ENCODE assay signal across 11 cellular contexts in the genomic region with DNA sequence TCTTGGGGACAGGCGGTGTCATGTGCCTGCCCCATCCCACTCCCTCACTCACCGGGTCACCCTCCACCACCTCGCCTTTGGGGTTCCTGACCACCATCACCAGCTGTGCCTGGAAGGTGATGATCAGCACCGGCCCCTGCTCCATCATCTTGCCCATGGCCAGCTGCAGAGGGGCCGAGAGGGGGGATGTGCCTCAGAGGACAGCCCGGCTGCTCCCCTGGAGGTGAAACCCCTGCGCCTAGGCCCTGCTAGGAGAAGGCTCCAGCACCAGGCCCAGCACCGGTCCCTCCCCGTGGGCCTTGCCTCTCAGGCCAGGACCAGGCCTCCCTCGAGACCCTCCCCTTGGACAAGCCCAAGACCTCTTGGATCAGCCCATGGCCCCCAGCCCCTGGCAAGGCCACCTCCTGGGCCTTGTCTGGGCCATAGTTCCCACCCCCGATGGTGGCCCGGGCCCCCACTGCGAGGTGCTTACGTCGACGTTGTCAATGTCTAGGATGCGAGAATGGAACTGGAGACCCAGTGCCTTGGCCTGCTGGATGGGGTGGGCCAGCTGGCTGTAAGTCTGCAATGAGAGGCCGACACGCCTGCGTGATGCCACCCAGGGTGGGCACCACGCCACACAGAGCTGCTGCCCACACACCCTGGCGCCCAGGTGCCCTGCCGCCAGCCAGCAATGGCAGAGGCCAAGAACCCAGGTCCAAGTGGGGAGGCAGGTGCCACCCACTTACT. TPM values are rescaled to one million over a fixed set of nuclear protein-coding genes. Genes with fewer than 3 reads are reported as not detected.
DNase-seq lines count a peak whose midpoint lies in the region; ATAC-seq, FAIRE-seq and TF ChIP-seq lines count a peak whose summit lies in the region.
"Had no signal": no experiment of that assay in that cellular context is flagged by ENCODE, and none has a peak within 500 bp of the region (broad histone marks: within the 10 kb centered on the region; RNA-seq: fewer than 3 reads in every experiment).

No MANE protein-coding gene starts in this region.

- peak overlapping the region; percentile 77 to 78 for H3K27ac ChIP-seq in right atrium auricular region

- no peak for FAIRE-seq in GM12891 (lab: Jason Lieb, UNC)
- FAIRE-seq: TTC549 had no signal

- H3K4me3 ChIP-seq in right atrium auricular region (no peak overlapping the region), skeletal muscle satellite cell (ENCODE audit: low read length) (no peak overlapping the region)

- H3K36me3 ChIP-seq in right atrium auricular region (peaks cover 29% of the 10 kb centered on the region), skeletal muscle satellite cell (ENCODE audit: insufficient read depth, low read length) (peaks cover 35% of the 10 kb centered on the region)

- no peaks in the 10 kb centered on the region for H3K9me3 Mint-ChIP-seq in activated T-helper 17 cell treated with anti-CD3 and anti-CD28 coated beads, Interleukin-2, amount 50 U/mL, for 72 hours
- no peaks in the 10 kb centered on the region for H3K9me3 Mint-ChIP-seq in stimulated activated memory B cell treated with anti-CD40 and anti-IgM and Interleukin-4, amounts not matched to agents 10 μg/mL and 1 μg/mL and 100 μg/mL, for 72 hours

- H3K9me3 ChIP-seq in right atrium auricular region = no peaks in the 10 kb centered on the region
- no peaks in the 10 kb centered on the region for H3K9me3 ChIP-seq in skeletal muscle satellite cell (replicated peaks; ENCODE audit: low read length)

- ATAC-seq in activated T-helper 17 cell treated with anti-CD3 and anti-CD28 coated beads, Interleukin-2, amount 50 U/mL, for 72 hours (replicated peaks) = no peak
- ATAC-seq in GM18505 (IDR thresholded peaks at IDR 0.05; ENCODE audit: unreplicated experiment) (no peak), GM21825 (IDR thresholded peaks at IDR 0.05; ENCODE audit: unreplicated experiment) (no peak)
- ATAC-seq in stimulated activated memory B cell treated with anti-CD40 and anti-IgM and Interleukin-4, amounts not matched to agents 10 μg/mL and 1 μg/mL and 100 μg/mL, for 72 hours = no peak

- peak overlapping the region; percentile 61 for H3K4me2 ChIP-seq in skeletal muscle satellite cell (ENCODE audit: low read length)

- H3K36me3 Mint-ChIP-seq in activated T-helper 17 cell treated with anti-CD3 and anti-CD28 coated beads, Interleukin-2, amount 50 U/mL, for 72 hours (ENCODE audit: low read depth) = peaks cover 33% of the 10 kb centered on the region
- H3K36me3 Mint-ChIP-seq in stimulated activated memory B cell treated with anti-CD40 and anti-IgM and Interleukin-4, amounts not matched to agents 10 μg/mL and 1 μg/mL and 100 μg/mL, for 72 hours = peaks cover 32% of the 10 kb centered on the region

- no peaks in the 10 kb centered on the region for H3K27me3 Mint-ChIP-seq in activated T-helper 17 cell treated with anti-CD3 and anti-CD28 coated beads, Interleukin-2, amount 50 U/mL, for 72 hours
- no peaks in the 10 kb centered on the region for H3K27me3 Mint-ChIP-seq in stimulated activated memory B cell treated with anti-CD40 and anti-IgM and Interleukin-4, amounts not matched to agents 10 μg/mL and 1 μg/mL and 100 μg/mL, for 72 hours

- peak overlapping the region; percentile 5 for H3K27ac Mint-ChIP-seq in activated T-helper 17 cell treated with anti-CD3 and anti-CD28 coated beads, Interleukin-2, amount 50 U/mL, for 72 hours
- no peak overlapping the region for H3K27ac Mint-ChIP-seq in stimulated activated memory B cell treated with anti-CD40 and anti-IgM and Interleukin-4, amounts not matched to agents 10 μg/mL and 1 μg/mL and 100 μg/mL, for 72 hours

- peaks cover 0 to 51% of the 10 kb centered on the region in 2 donors for H3K4me1 ChIP-seq in right atrium auricular region
- peaks cover 44% of the 10 kb centered on the region for H3K4me1 ChIP-seq in skeletal muscle satellite cell (ENCODE audit: control insufficient read depth, insufficient read depth, low read length)

- H3K4me1 Mint-ChIP-seq in activated T-helper 17 cell treated with anti-CD3 and anti-CD28 coated beads, Interleukin-2, amount 50 U/mL, for 72 hours = peaks cover 10% of the 10 kb centered on the region
- peaks cover 24% of the 10 kb centered on the region for H3K4me1 Mint-ChIP-seq in stimulated activated memory B cell treated with anti-CD40 and anti-IgM and Interleukin-4, amounts not matched to agents 10 μg/mL and 1 μg/mL and 100 μg/mL, for 72 hours

- H3K4me3 Mint-ChIP-seq in activated T-helper 17 cell treated with anti-CD3 and anti-CD28 coated beads, Interleukin-2, amount 50 U/mL, for 72 hours = no peak overlapping the region
- no peak overlapping the region for H3K4me3 Mint-ChIP-seq in stimulated activated memory B cell treated with anti-CD40 and anti-IgM and Interleukin-4, amounts not matched to agents 10 μg/mL and 1 μg/mL and 100 μg/mL, for 72 hours

- TF ChIP-seq POLR2A in GM12891 (IDR thresholded peaks at IDR 0.05; ENCODE audit: low read depth, low read length) (0 out of 2 replicates have a peak, but pooled peaks have one; percentile 2), GM18505 (IDR thresholded peaks at IDR 0.05; ENCODE audit: borderline replicate concordance, extremely low read depth, insufficient read depth, insufficient read length) (no peak)

- peak overlapping the region; percentile 55 for H3K9ac ChIP-seq in skeletal muscle satellite cell (ENCODE audit: low read depth, low read length)

- no peak for DNase-seq in GM12891 (ENCODE audit: insufficient read length, low spot score)
- no peak for DNase-seq in right atrium auricular region (ENCODE audit: low spot score)
- no peak for DNase-seq in COLO668 (lab: John Stamatoyannopoulos, UW; ENCODE audit: unreplicated experiment)
- DNase-seq: effector memory CD4-positive, alpha-beta T cell had no signal

- no peak for TF ChIP-seq CTCF in right atrium auricular region (IDR thresholded peaks at IDR 0.05)

- H3K27me3 ChIP-seq in right atrium auricular region (no peaks in the 10 kb centered on the region), skeletal muscle satellite cell (ENCODE audit: control insufficient read depth, insufficient read depth, low read length) (no peaks in the 10 kb centered on the region)

TF ChIP-seq in GM12891, 5 proteins besides CTCF, POLR2A, EP300 and RAD21:
- no peak for TF ChIP-seq SPI1 (IDR thresholded peaks at IDR 0.05; ENCODE audit: low read depth, low read length)
- no peak for TF ChIP-seq PAX5 (IDR thresholded peaks at IDR 0.05; ENCODE audit: insufficient read depth, low read length, severe bottlenecking)
- TF ChIP-seq TAF1 (IDR thresholded peaks at IDR 0.05; ENCODE audit: low read depth, low read length) = no peak
TF ChIP-seq in GM12891: peak in this region for 0.

RNA-seq across cellular contexts. Expression of a gene that starts 1.8 kb away (rescaled TPM):
- polyA plus RNA-seq in GM12891 (2012; ENCODE audit: low read depth, missing spikeins) = 0.56 TPM
- under 1 TPM in 1 of 2 donors, not detected in 1; 0.19 TPM for total RNA-seq in activated T-helper 17 cell treated with anti-CD3 and anti-CD28 coated beads, Interleukin-2, amount 50 U/mL, for 72 hours
- total RNA-seq in right atrium auricular region = 1 to 10 TPM; 1.7 to 4.2 TPM
- total RNA-seq in skeletal muscle satellite cell (2012; rRNA removed) = 0.66 and 0.76 TPM in 2 replicates

RNA-seq across cellular contexts. Expression of a gene that starts 7.6 kb away (rescaled TPM):
- 11.2 TPM for polyA plus RNA-seq in GM12891 (2012; ENCODE audit: low read depth, missing spikeins)
- total RNA-seq in activated T-helper 17 cell treated with anti-CD3 and anti-CD28 coated beads, Interleukin-2, amount 50 U/mL, for 72 hours = 10 to 100 TPM; 16.4 to 20.9 TPM
- 10 to 100 TPM; 14.1 to 16.5 TPM for total RNA-seq in right atrium auricular region
- total RNA-seq in skeletal muscle satellite cell (2012; rRNA removed) = 39.8 and 44.8 TPM in 2 replicates

RNA-seq across cellular contexts. Expression of a gene that starts 13.1 kb away (rescaled TPM):
- 0.36 TPM for polyA plus RNA-seq in GM12891 (2012; ENCODE audit: low read depth, missing spikeins)
- 1 to 10 TPM; 3.7 to 7.6 TPM for total RNA-seq in activated T-helper 17 cell treated with anti-CD3 and anti-CD28 coated beads, Interleukin-2, amount 50 U/mL, for 72 hours
- 10 to 100 TPM; 22.1 to 26.7 TPM for total RNA-seq in right atrium auricular region
- total RNA-seq in skeletal muscle satellite cell (2012; rRNA removed) = 0.25 TPM in 1 of 2 replicates, not detected in the other
- total RNA-seq: omental fat pad had no signal

RNA-seq across cellular contexts. Expression of a gene that starts 15.7 kb away (rescaled TPM):
- polyA plus RNA-seq in GM12891 (2012; ENCODE audit: low read depth, missing spikeins) = 40.8 TPM
- 10 to 100 TPM; 49.8 to 81.5 TPM for total RNA-seq in activated T-helper 17 cell treated with anti-CD3 and anti-CD28 coated beads, Interleukin-2, amount 50 U/mL, for 72 hours
- 10 to 100 TPM; 49.1 to 64.1 TPM for total RNA-seq in right atrium auricular region
- 46.5 and 66.9 TPM in 2 replicates for total RNA-seq in skeletal muscle satellite cell (2012; rRNA removed)

RNA-seq across cellular contexts. Expression of a gene that starts 24.1 kb away (rescaled TPM):
- polyA plus RNA-seq in GM12891 (2012; ENCODE audit: low read depth, missing spikeins) = 18.3 TPM
- total RNA-seq in activated T-helper 17 cell treated with anti-CD3 and anti-CD28 coated beads, Interleukin-2, amount 50 U/mL, for 72 hours = 10 to 100 TPM; 39.0 to 46.3 TPM
- 10 to 100 TPM; 12.0 to 14.4 TPM for total RNA-seq in right atrium auricular region
- total RNA-seq in skeletal muscle satellite cell (2012; rRNA removed) = 5.6 and 10.7 TPM in 2 replicates
